21 cellular contexts compared by ENCODE assay signal in genomic region chr4:158863296-158863695, GRCh38.
A peak's percentile ranks its signal among the peaks of the same experiment; 100 is the strongest.
DNase-seq lines count a peak whose midpoint lies in the region; TF ChIP-seq lines count a peak whose summit lies in the region.
"Had no signal": no experiment of that assay in that cellular context is flagged by ENCODE, and none has a peak within 500 bp of the region (broad histone marks: within the 10 kb centered on the region; RNA-seq: fewer than 3 reads in every experiment).

No MANE protein-coding gene starts in this region.

- H3K4me3 ChIP-seq in uterus, result no peak overlapping the region
- H3K4me3 ChIP-seq: GM23248 had no signal

- no peaks in the 10 kb centered on the region for H3K36me3 ChIP-seq in uterus

- H3K4me1 ChIP-seq in uterus, result no peaks in the 10 kb centered on the region

- H3K27me3 ChIP-seq in uterus, result no peaks in the 10 kb centered on the region

- CTCF ChIA-PET in RWPE1 (lab: Yijun Ruan, JAX), result no interaction called here

- intact Hi-C loops in uterus (cut with DNase I; ENCODE audit: low total_unique reads), result no loop called here

- POLR2A ChIA-PET in RWPE1 (lab: Yijun Ruan, JAX; ENCODE audit: low non-redundant PET), result no interaction called here

- TF ChIP-seq CTCF in GM20000 (IDR thresholded peaks at IDR 0.05; ENCODE audit: extremely low read depth, missing control alignments) (no peak), progenitor cell of endocrine pancreas (IDR thresholded peaks at IDR 0.05; ENCODE audit: unreplicated experiment) (no peak), uterus (IDR thresholded peaks at IDR 0.05) (no peak), RWPE1 (conservative IDR thresholded peaks at IDR 0.05; ENCODE audit: low read depth) (no peak)

- peaks cover 1% of the 10 kb centered on the region for H3K4me1 Mint-ChIP-seq in progenitor cell of endocrine pancreas (ENCODE audit: low read depth)
- H3K4me1 Mint-ChIP-seq: H9 had no signal

- no peak for TF ChIP-seq POLR2A in uterus (IDR thresholded peaks at IDR 0.05)

- no peaks in the 10 kb centered on the region for H3K27me3 Mint-ChIP-seq in progenitor cell of endocrine pancreas
- H3K27me3 Mint-ChIP-seq: T-helper 17 cell had no signal

- H3K36me3 Mint-ChIP-seq in progenitor cell of endocrine pancreas (ENCODE audit: insufficient read depth), result peaks cover 22% of the 10 kb centered on the region

- H3K9me3 ChIP-seq in uterus, result no peaks in the 10 kb centered on the region

- no peak overlapping the region for H3K4me3 Mint-ChIP-seq in progenitor cell of endocrine pancreas (ENCODE audit: low read depth)
- H3K4me3 Mint-ChIP-seq: H9, HFFc6, T-helper 17 cell had no signal

- DNase-seq in NCI-H748 (lab: John Stamatoyannopoulos, UW; ENCODE audit: unreplicated experiment) (peak; percentile 17), NCI-H748 treated with DMSO at 0.1 percent for 48 hours (lab: John Stamatoyannopoulos, UW) (no peak), NCI-H2107 (lab: John Stamatoyannopoulos, UW) (peak; percentile 43), NCI-H345 treated with DMSO at 0.1 percent for 48 hours (lab: John Stamatoyannopoulos, UW; ENCODE audit: unreplicated experiment) (peak; percentile 79), GM20000 (ENCODE audit: low spot score) (no peak), progenitor cell of endocrine pancreas (ENCODE audit: low spot score, unreplicated experiment) (no peak), uterus (no peak), RWPE1 (ENCODE audit: low spot score) (no peak)
- DNase-seq: EL, GM23248, H9, HFFc6, Karpas-422, MV-4-11, NCI-H1436 treated with DMSO at 0.1 percent for 48 hours, NCI-H1930, NCI-H524, PC-3, SHP77, T-helper 17 cell had no signal

- H3K27ac Mint-ChIP-seq in progenitor cell of endocrine pancreas, result no peak overlapping the region
- H3K27ac Mint-ChIP-seq: H9, HFFc6, T-helper 17 cell had no signal

- H3K27ac ChIP-seq in uterus (no peak overlapping the region), RWPE1 (no peak overlapping the region)
- H3K27ac ChIP-seq: C4-2B, GM23248 had no signal

- no peaks in the 10 kb centered on the region for H3K9me3 Mint-ChIP-seq in progenitor cell of endocrine pancreas (ENCODE audit: low read depth)
- H3K9me3 Mint-ChIP-seq: H9, HFFc6 had no signal

Comparison
In these comparisons a context has a peak if more than half of its experiments do, and no peak if none do; other contexts are left out.
1. DNase-seq: peak in NCI-H748 (single experiment), NCI-H2107 (single experiment) and NCI-H345 treated with DMSO at 0.1 percent for 48 hours (single experiment); none in NCI-H748 treated with DMSO at 0.1 percent for 48 hours (single experiment), GM20000 (single experiment), progenitor cell of endocrine pancreas (single experiment), uterus (0 of 2) and RWPE1 (single experiment).